Comparison of ENCODE assay signal across 8 cellular contexts in genomic region chr14:102524451-102525212, GRCh38. TPM values are rescaled to one million over a fixed set of nuclear protein-coding genes. Genes with fewer than 3 reads are reported as not detected.
DNase-seq lines count a peak whose midpoint lies in the region; ATAC-seq lines count a peak whose summit lies in the region.

No MANE protein-coding gene starts in this region.

- DNase-seq in Ammon's horn (ENCODE audit: low spot score) (peak; percentile 96), NCI-H460 (ENCODE audit: extremely low read depth, low read depth) (peak; percentile 99)
- peak; percentile 93 to 97 for DNase-seq in activated CD4-positive, alpha-beta T cell treated with anti-CD3 and anti-CD28 coated beads for 24 hours (ENCODE audit: low read depth in 2 of 2)
- DNase-seq in stimulated activated CD4-positive, alpha-beta T cell treated with anti-CD3 and anti-CD28 coated beads, Interleukin-1b, Interleukin-23, amount 100 ng/mL, for 4 hours (ENCODE audit: low read depth in 2 of 2), result peak; percentile 91 to 94

- no peaks in the 10 kb centered on the region for H3K27me3 ChIP-seq in layer of hippocampus (ENCODE audit: control insufficient read depth, insufficient read depth, low read length)

- ATAC-seq in GM19043 (IDR thresholded peaks at IDR 0.05; ENCODE audit: low read depth, unreplicated experiment) (peak; percentile 95), HG03378 (IDR thresholded peaks at IDR 0.05; ENCODE audit: unreplicated experiment) (peak; percentile 96)

- peak overlapping the region; percentile 73 for H3K27ac ChIP-seq in cingulate gyrus (ENCODE audit: low read depth, low read length)
- peak overlapping the region; percentile 49 for H3K27ac ChIP-seq in layer of hippocampus (ENCODE audit: low read depth, low read length)

RNA-seq across cellular contexts. Expression of gene ANKRD9, which starts 15.1 kb away (rescaled TPM):
- 13.0 and 16.5 TPM in 2 replicates for total RNA-seq in NCI-H460 (2014; rRNA removed; shearing (Covaris generic))
- polyA plus RNA-seq in NCI-H460 (2014; cell fraction: nucleus; rRNA removed), result 124 and 134 TPM in 2 replicates

Comparison
In these comparisons a context has a peak if more than half of its experiments do, and no peak if none do; other contexts are left out.
1. Peak in every context shown above with its lines: DNase-seq, ATAC-seq and H3K27ac ChIP-seq.